Comparison of ENCODE assay signal across 7 cellular contexts in genomic region chr10:28381903-28382347, GRCh38.
DNase-seq lines count a peak whose midpoint lies in the region; ATAC-seq, FAIRE-seq and TF ChIP-seq lines count a peak whose summit lies in the region.

No MANE protein-coding gene starts in this region.

- peaks cover 4 to 9% of the 10 kb centered on the region in 2 experiments; a peak in 2 of 5 replicates for H3K27me3 ChIP-seq in K562 (ENCODE audit: control insufficient read depth in 2 of 2, insufficient read depth in 2 of 2, low read length in 2 of 2)

- no peaks in the 10 kb centered on the region for H3K79me2 ChIP-seq in K562 (ENCODE audit: control insufficient read depth, insufficient read depth, low read length)

- no peak overlapping the region for H3K27ac ChIP-seq in K562 (ENCODE audit: extremely low read depth, low read depth, low read length)

- no peak for TF ChIP-seq EP300 in K562 (IDR thresholded peaks at IDR 0.05; ENCODE audit: low read length)

- TF ChIP-seq RAD21 in K562 (CRISPR knock-in tag; conservative IDR thresholded peaks at IDR 0.05 in 1 of 2, IDR thresholded peaks at IDR 0.05 in 1 of 2), result peak; percentile 90 to 95

- CTCF ChIA-PET in K562 (lab: Yijun Ruan, JAX; ENCODE audit: low intra/inter-chr PET ratio), result interaction anchor here (1.0 to 1.5 kb wide), 4 partner anchors 11 to 131 kb away, joined by 4 to 24 read pairs (median 6); partner anchors contain the start of gene MPP7

- H3K4me1 ChIP-seq in K562 (replicated peaks in 1 of 2; ENCODE audit: control insufficient read depth in 2 of 2, insufficient read depth in 2 of 2, low read length in 2 of 2), result peaks cover 0 to 3% of the 10 kb centered on the region in 2 experiments; a peak in 2 of 5 replicates

- no peak overlapping the region for H3K4me2 ChIP-seq in K562 (ENCODE audit: insufficient read depth, low read length)

- DNase-seq in GM13977 (ENCODE audit: low spot score), result peak; percentile 57
- DNase-seq in NCI-H2081 treated with DMSO at 0.1 percent for 48 hours (lab: John Stamatoyannopoulos, UW), result peak; percentile 31
- peak; percentile 53 to 80 (median 58) for DNase-seq in K562 (ENCODE audit: extremely low read depth in 1 of 4, low spot score in 3 of 4)
- DNase-seq in iPS DF 4.7 (ENCODE audit: extremely low read depth, low spot score), result peak; percentile 87
- DNase-seq in stimulated activated CD4-positive, alpha-beta T cell treated with anti-CD3 and anti-CD28 coated beads, Interleukin-12 subunit alpha, Interleukin-12 subunit beta, amount 100 ng/mL, for 24 hours (ENCODE audit: low read depth in 2 of 2), result peak; percentile 63 to 85

- no TSS peak for BruUV-seq in K562 (replicated peaks; lab: Mats Ljungman, UMichigan)

- no peaks in the 10 kb centered on the region for H3K9me3 ChIP-seq in K562 (replicated peaks; ENCODE audit: control insufficient read depth, insufficient read depth, low read depth, low read length)

- TF ChIP-seq CTCF in GM13977 (IDR thresholded peaks at IDR 0.05; ENCODE audit: extremely low read depth, insufficient read depth, missing control alignments) (peak; percentile 87), K562 (IDR thresholded peaks at IDR 0.05 in 2 of 3, conservative IDR thresholded peaks at IDR 0.05 in 1 of 3; ENCODE audit: insufficient read depth in 2 of 3, low read depth in 1 of 3, low read length in 3 of 3) (peak; percentile 80 to 96 (median 93))

- WGBS in K562 (ENCODE audit: insufficient coverage, low coverage, missing lambda C conversion rate), result 33% methylated on average over 12 of the region's 12 CpGs

- no peaks in the 10 kb centered on the region for H3K9me1 ChIP-seq in K562 (ENCODE audit: control insufficient read depth, insufficient read depth, low read length)

- peak; percentile 91 for ATAC-seq in HG02938 (IDR thresholded peaks at IDR 0.05; ENCODE audit: unreplicated experiment)
- peak; percentile 96 for ATAC-seq in K562

- no peak for TF ChIP-seq POLR2A in K562 (conservative IDR thresholded peaks at IDR 0.05)

- POLR2A ChIA-PET in K562 (lab: Yijun Ruan, JAX), result no interaction called here

- H3K4me3 ChIP-seq in K562, result no peak overlapping the region

- no peak overlapping the region for H2AFZ ChIP-seq in K562 (ENCODE audit: low read depth, low read length)

- no peaks in the 10 kb centered on the region for H4K20me1 ChIP-seq in K562 (replicated peaks; ENCODE audit: control insufficient read depth, insufficient read depth, low read length)

- FAIRE-seq in TTC549 (lab: Jason Lieb, UNC), result peak; percentile 97
- FAIRE-seq in K562 (lab: Jason Lieb, UNC), result peak; percentile 98

- no peaks in the 10 kb centered on the region for H3K36me3 ChIP-seq in K562 (ENCODE audit: control insufficient read depth, insufficient read depth, low read length)

- in situ Hi-C loops in GM13977 (cut with MboI; ENCODE audit: low pct_unique_long_range_greater_than_20kb, low sequenced_read_pairs, unreplicated experiment) (loop anchor here (10.0 kb wide), 1 partner anchor 117 kb away; no protein-coding TSS in a partner anchor), K562 (cut with MboI) (loop anchor here (5.0 to 25.0 kb wide), 3 partner anchors 130 to 827 kb away; partner anchors contain the start of gene MKX)

- intact Hi-C loops in K562 (cut with micrococcal nuclease), result loop anchor here (1.0 to 10.0 kb wide), 5 partner anchors 79 to 1017 kb away; partner anchors contain the start of gene MPP7

- no peak overlapping the region for H3K9ac ChIP-seq in K562 (ENCODE audit: insufficient read depth in 1 of 2, low read depth in 2 of 2, low read length in 2 of 2)

TF ChIP-seq in K562, 482 proteins besides CTCF, POLR2A, EP300 and RAD21 (continues in another document):
- TF ChIP-seq SMARCC2 (IDR thresholded peaks at IDR 0.05; ENCODE audit: low read depth) (no peak), CGGBP1 (CRISPR knock-in tag; IDR thresholded peaks at IDR 0.05) (no peak), KLF13 (tag; IDR thresholded peaks at IDR 0.05; ENCODE audit: borderline replicate concordance, low read depth) (no peak), SETDB1 (IDR thresholded peaks at IDR 0.05; ENCODE audit: low read length) (no peak), MAFF (IDR thresholded peaks at IDR 0.05; ENCODE audit: low read length) (peak; percentile 22; the same call in 1 of the 2 replicates), ETV1 (tag; conservative IDR thresholded peaks at IDR 0.05; ENCODE audit: low read depth) (no peak), NCOA4 (IDR thresholded peaks at IDR 0.05; ENCODE audit: partially characterized antibody) (no peak), RB1 (IDR thresholded peaks at IDR 0.05; ENCODE audit: low read depth) (peak; percentile 27; the same call in 1 of the 2 replicates), ZFX (CRISPR knock-in tag; IDR thresholded peaks at IDR 0.05) (0 out of 2 replicates have a peak, but pooled peaks have one; percentile 18), DEAF1 (CRISPR knock-in tag; IDR thresholded peaks at IDR 0.05) (peak; percentile 86), MEIS2 (IDR thresholded peaks at IDR 0.05; ENCODE audit: partially characterized antibody) (no peak), TBL1XR1 (IDR thresholded peaks at IDR 0.05; ENCODE audit: low read length in 2 of 2) (0 out of 4 replicates have a peak, but pooled peaks of 1 of the 2 experiments have one; percentile 43), STAT5B (CRISPR knock-in tag; IDR thresholded peaks at IDR 0.05) (no peak), HMG20A (CRISPR knock-in tag; conservative IDR thresholded peaks at IDR 0.05) (no peak), SP1 (CRISPR knock-in tag; IDR thresholded peaks at IDR 0.05) (no peak), SMC3 (conservative IDR thresholded peaks at IDR 0.05; ENCODE audit: insufficient read depth, low read depth, low read length) (peak; percentile 90), GTF2B (IDR thresholded peaks at IDR 0.05; ENCODE audit: extremely low read depth, insufficient read length) (no peak), MLLT1 (IDR thresholded peaks at IDR 0.05) (no peak), ZBTB9 (CRISPR knock-in tag; IDR thresholded peaks at IDR 0.05) (no peak), ZNF41 (CRISPR knock-in tag; conservative IDR thresholded peaks at IDR 0.05) (no peak), HDAC8 (tag; IDR thresholded peaks at IDR 0.05) (no peak), SMARCA5 (IDR thresholded peaks at IDR 0.05) (no peak), STAG1 (CRISPR knock-in tag; IDR thresholded peaks at IDR 0.05; ENCODE audit: borderline replicate concordance) (peak; percentile 14; the same call in 1 of the 2 replicates), ZBTB17 (CRISPR knock-in tag; IDR thresholded peaks at IDR 0.05) (no peak)

Comparison
In these comparisons a context has a peak if more than half of its experiments do, and no peak if none do; other contexts are left out.
1. DNase-seq: peak in every context shown above with its lines; median percentile 87 in iPS DF 4.7; 74 in stimulated activated CD4-positive, alpha-beta T cell treated with anti-CD3 and anti-CD28 coated beads, Interleukin-12 subunit alpha, Interleukin-12 subunit beta, amount 100 ng/mL, for 24 hours; 58 in K562; 57 in GM13977; 31 in NCI-H2081 treated with DMSO at 0.1 percent for 48 hours.